In the genomic region with DNA sequence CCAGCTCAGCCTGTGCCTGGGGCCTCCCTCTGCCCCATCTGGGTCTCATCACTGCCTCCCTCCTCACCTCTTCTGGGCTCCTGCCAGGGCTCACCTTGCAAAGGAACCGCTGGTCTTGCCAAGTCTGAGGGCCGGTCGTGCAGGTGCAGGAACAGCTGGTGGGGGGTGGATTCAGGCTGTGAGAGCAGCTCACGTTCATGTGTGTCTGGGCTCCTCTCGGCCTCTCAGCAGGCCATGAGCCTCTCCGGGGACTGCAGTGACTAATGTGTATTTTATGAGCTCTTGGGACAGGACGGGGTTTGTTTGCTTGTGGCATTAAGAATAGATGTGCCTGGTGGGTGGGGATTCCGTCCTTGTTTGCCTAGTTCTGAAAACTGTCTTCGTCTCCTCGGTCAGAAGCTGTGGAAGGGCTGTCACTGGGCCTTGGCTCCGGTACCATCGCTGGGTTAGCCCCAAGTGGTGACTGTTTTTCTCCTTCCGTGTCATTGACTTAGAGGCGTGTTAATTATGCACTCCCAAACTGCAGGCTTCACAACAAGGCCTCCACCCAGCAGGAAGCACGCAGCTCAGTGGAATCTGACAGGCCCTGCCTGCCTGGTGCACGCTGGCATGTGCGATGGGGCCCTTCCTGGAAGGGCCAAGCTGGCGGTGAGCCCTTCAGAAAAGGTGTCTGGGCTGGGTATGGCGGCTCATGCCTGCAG, we compare ENCODE assay signal across 1 cellular context.
A peak's percentile ranks its signal among the peaks of the same experiment; 100 is the strongest.
TF ChIP-seq lines count a peak whose summit lies in the region.

No MANE protein-coding gene starts in this region.

TF ChIP-seq in HEK293, 187 proteins besides CTCF, POLR2A, EP300 and RAD21 (continued from another document and continues in another):
- TF ChIP-seq ZNF274 (IDR thresholded peaks at IDR 0.05; ENCODE audit: low read length), result no peak
- no peak for TF ChIP-seq ZNF274 (tag by site-specific recombination; IDR thresholded peaks at IDR 0.05; ENCODE audit: borderline replicate concordance)
- TF ChIP-seq KLF8 (tag by site-specific recombination; IDR thresholded peaks at IDR 0.05), result 0 out of 2 replicates have a peak, but pooled peaks have one; percentile 56
- no peak for TF ChIP-seq ZNF510 (tag by site-specific recombination; IDR thresholded peaks at IDR 0.05; ENCODE audit: insufficient replicate concordance)
- TF ChIP-seq ZNF677 (tag by site-specific recombination; IDR thresholded peaks at IDR 0.05), result no peak
- peak; percentile 9; the same call in 1 of the 2 replicates for TF ChIP-seq SP2 (tag by site-specific recombination; IDR thresholded peaks at IDR 0.05)
- TF ChIP-seq KLF10 (tag by site-specific recombination; IDR thresholded peaks at IDR 0.05), result 0 out of 2 replicates have a peak, but pooled peaks have one; percentile 28
- TF ChIP-seq ZNF423 (tag by site-specific recombination; IDR thresholded peaks at IDR 0.05), result peak; percentile 83
- no peak for TF ChIP-seq ZNF473 (tag by site-specific recombination; IDR thresholded peaks at IDR 0.05)
- 0 out of 2 replicates have a peak, but pooled peaks have one; percentile 22 for TF ChIP-seq ZNF24 (tag by site-specific recombination; IDR thresholded peaks at IDR 0.05)
- TF ChIP-seq, protein P1, sequence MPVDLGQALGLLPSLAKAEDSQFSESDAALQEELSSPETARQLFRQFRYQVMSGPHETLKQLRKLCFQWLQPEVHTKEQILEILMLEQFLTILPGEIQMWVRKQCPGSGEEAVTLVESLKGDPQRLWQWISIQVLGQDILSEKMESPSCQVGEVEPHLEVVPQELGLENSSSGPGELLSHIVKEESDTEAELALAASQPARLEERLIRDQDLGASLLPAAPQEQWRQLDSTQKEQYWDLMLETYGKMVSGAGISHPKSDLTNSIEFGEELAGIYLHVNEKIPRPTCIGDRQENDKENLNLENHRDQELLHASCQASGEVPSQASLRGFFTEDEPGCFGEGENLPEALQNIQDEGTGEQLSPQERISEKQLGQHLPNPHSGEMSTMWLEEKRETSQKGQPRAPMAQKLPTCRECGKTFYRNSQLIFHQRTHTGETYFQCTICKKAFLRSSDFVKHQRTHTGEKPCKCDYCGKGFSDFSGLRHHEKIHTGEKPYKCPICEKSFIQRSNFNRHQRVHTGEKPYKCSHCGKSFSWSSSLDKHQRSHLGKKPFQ (tag by site-specific recombination; IDR thresholded peaks at IDR 0.05), result peak; percentile 38; the same call in 1 of the 2 replicates
- TF ChIP-seq ZNF776 (tag by site-specific recombination; IDR thresholded peaks at IDR 0.05; ENCODE audit: borderline replicate concordance), result no peak
- peak; percentile 96 for TF ChIP-seq ZNF341 (tag by site-specific recombination; IDR thresholded peaks at IDR 0.05; ENCODE audit: low read depth)
- peak; percentile 81; the same call in 1 of the 2 replicates for TF ChIP-seq ZBTB17 (tag by site-specific recombination; IDR thresholded peaks at IDR 0.05)
- TF ChIP-seq HOXA7 (CRISPR knock-in tag; IDR thresholded peaks at IDR 0.05; ENCODE audit: borderline replicate concordance), result no peak
- TF ChIP-seq KLF9 (tag by site-specific recombination; IDR thresholded peaks at IDR 0.05; ENCODE audit: low read depth), result peak; percentile 20; the same call in 1 of the 2 replicates
- TF ChIP-seq, protein P2, sequence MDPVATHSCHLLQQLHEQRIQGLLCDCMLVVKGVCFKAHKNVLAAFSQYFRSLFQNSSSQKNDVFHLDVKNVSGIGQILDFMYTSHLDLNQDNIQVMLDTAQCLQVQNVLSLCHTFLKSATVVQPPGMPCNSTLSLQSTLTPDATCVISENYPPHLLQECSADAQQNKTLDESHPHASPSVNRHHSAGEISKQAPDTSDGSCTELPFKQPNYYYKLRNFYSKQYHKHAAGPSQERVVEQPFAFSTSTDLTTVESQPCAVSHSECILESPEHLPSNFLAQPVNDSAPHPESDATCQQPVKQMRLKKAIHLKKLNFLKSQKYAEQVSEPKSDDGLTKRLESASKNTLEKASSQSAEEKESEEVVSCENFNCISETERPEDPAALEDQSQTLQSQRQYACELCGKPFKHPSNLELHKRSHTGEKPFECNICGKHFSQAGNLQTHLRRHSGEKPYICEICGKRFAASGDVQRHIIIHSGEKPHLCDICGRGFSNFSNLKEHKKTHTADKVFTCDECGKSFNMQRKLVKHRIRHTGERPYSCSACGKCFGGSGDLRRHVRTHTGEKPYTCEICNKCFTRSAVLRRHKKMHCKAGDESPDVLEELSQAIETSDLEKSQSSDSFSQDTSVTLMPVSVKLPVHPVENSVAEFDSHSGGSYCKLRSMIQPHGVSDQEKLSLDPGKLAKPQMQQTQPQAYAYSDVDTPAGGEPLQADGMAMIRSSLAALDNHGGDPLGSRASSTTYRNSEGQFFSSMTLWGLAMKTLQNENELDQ (tag by site-specific recombination; IDR thresholded peaks at IDR 0.05; ENCODE audit: low read depth), result no peak
- no peak for TF ChIP-seq ZNF184 (tag by site-specific recombination; IDR thresholded peaks at IDR 0.05)
- TF ChIP-seq FEZF1 (tag by site-specific recombination; IDR thresholded peaks at IDR 0.05), result no peak
- TF ChIP-seq, protein P3, sequence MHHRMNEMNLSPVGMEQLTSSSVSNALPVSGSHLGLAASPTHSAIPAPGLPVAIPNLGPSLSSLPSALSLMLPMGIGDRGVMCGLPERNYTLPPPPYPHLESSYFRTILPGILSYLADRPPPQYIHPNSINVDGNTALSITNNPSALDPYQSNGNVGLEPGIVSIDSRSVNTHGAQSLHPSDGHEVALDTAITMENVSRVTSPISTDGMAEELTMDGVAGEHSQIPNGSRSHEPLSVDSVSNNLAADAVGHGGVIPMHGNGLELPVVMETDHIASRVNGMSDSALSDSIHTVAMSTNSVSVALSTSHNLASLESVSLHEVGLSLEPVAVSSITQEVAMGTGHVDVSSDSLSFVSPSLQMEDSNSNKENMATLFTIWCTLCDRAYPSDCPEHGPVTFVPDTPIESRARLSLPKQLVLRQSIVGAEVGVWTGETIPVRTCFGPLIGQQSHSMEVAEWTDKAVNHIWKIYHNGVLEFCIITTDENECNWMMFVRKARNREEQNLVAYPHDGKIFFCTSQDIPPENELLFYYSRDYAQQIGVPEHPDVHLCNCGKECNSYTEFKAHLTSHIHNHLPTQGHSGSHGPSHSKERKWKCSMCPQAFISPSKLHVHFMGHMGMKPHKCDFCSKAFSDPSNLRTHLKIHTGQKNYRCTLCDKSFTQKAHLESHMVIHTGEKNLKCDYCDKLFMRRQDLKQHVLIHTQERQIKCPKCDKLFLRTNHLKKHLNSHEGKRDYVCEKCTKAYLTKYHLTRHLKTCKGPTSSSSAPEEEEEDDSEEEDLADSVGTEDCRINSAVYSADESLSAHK (tag by site-specific recombination; IDR thresholded peaks at IDR 0.05), result peak; percentile 79
- TF ChIP-seq ZNF623 (tag by site-specific recombination; IDR thresholded peaks at IDR 0.05), result no peak
- TF ChIP-seq, protein P4, sequence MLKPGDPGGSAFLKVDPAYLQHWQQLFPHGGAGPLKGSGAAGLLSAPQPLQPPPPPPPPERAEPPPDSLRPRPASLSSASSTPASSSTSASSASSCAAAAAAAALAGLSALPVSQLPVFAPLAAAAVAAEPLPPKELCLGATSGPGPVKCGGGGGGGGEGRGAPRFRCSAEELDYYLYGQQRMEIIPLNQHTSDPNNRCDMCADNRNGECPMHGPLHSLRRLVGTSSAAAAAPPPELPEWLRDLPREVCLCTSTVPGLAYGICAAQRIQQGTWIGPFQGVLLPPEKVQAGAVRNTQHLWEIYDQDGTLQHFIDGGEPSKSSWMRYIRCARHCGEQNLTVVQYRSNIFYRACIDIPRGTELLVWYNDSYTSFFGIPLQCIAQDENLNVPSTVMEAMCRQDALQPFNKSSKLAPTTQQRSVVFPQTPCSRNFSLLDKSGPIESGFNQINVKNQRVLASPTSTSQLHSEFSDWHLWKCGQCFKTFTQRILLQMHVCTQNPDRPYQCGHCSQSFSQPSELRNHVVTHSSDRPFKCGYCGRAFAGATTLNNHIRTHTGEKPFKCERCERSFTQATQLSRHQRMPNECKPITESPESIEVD (tag by site-specific recombination; IDR thresholded peaks at IDR 0.05), result peak; percentile 53; the same call in 1 of the 2 replicates
- peak; percentile 74; the same call in 1 of the 2 replicates for TF ChIP-seq TRIM28 (IDR thresholded peaks at IDR 0.05; ENCODE audit: borderline replicate concordance, low read length)
- TF ChIP-seq ZFHX2 (tag by site-specific recombination; conservative IDR thresholded peaks at IDR 0.05), result peak; percentile 46; the same call in 1 of the 2 replicates
- peak; percentile 94 for TF ChIP-seq ZNF335 (tag by site-specific recombination; conservative IDR thresholded peaks at IDR 0.05)
- TF ChIP-seq, protein P5, sequence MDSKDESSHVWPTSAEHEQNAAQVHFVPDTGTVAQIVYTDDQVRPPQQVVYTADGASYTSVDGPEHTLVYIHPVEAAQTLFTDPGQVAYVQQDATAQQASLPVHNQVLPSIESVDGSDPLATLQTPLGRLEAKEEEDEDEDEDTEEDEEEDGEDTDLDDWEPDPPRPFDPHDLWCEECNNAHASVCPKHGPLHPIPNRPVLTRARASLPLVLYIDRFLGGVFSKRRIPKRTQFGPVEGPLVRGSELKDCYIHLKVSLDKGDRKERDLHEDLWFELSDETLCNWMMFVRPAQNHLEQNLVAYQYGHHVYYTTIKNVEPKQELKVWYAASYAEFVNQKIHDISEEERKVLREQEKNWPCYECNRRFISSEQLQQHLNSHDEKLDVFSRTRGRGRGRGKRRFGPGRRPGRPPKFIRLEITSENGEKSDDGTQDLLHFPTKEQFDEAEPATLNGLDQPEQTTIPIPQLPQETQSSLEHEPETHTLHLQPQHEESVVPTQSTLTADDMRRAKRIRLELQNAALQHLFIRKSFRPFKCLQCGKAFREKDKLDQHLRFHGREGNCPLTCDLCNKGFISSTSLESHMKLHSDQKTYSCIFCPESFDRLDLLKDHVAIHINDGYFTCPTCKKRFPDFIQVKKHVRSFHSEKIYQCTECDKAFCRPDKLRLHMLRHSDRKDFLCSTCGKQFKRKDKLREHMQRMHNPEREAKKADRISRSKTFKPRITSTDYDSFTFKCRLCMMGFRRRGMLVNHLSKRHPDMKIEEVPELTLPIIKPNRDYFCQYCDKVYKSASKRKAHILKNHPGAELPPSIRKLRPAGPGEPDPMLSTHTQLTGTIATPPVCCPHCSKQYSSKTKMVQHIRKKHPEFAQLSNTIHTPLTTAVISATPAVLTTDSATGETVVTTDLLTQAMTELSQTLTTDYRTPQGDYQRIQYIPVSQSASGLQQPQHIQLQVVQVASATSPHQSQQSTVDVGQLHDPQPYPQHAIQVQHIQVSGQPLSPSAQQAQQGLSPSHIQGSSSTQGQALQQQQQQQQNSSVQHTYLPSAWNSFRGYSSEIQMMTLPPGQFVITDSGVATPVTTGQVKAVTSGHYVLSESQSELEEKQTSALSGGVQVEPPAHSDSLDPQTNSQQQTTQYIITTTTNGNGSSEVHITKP (tag by site-specific recombination; IDR thresholded peaks at IDR 0.05), result peak; percentile 48; the same call in 1 of the 2 replicates
- TF ChIP-seq ZBTB8A (tag by site-specific recombination; IDR thresholded peaks at IDR 0.05), result peak; percentile 75
- TF ChIP-seq, protein P6, sequence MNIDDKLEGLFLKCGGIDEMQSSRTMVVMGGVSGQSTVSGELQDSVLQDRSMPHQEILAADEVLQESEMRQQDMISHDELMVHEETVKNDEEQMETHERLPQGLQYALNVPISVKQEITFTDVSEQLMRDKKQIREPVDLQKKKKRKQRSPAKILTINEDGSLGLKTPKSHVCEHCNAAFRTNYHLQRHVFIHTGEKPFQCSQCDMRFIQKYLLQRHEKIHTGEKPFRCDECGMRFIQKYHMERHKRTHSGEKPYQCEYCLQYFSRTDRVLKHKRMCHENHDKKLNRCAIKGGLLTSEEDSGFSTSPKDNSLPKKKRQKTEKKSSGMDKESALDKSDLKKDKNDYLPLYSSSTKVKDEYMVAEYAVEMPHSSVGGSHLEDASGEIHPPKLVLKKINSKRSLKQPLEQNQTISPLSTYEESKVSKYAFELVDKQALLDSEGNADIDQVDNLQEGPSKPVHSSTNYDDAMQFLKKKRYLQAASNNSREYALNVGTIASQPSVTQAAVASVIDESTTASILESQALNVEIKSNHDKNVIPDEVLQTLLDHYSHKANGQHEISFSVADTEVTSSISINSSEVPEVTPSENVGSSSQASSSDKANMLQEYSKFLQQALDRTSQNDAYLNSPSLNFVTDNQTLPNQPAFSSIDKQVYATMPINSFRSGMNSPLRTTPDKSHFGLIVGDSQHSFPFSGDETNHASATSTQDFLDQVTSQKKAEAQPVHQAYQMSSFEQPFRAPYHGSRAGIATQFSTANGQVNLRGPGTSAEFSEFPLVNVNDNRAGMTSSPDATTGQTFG (tag by site-specific recombination; IDR thresholded peaks at IDR 0.05; ENCODE audit: borderline replicate concordance), result no peak
- 0 out of 2 replicates have a peak, but pooled peaks have one; percentile 43 for TF ChIP-seq MZF1 (tag by site-specific recombination; IDR thresholded peaks at IDR 0.05; ENCODE audit: borderline replicate concordance)
- peak; percentile 43; the same call in 1 of the 2 replicates for TF ChIP-seq ZFP69B (tag by site-specific recombination; IDR thresholded peaks at IDR 0.05)
- peak; percentile 75 for TF ChIP-seq OSR2 (tag by site-specific recombination; IDR thresholded peaks at IDR 0.05)
- TF ChIP-seq SP7 (tag by site-specific recombination; IDR thresholded peaks at IDR 0.05), result peak; percentile 90
- TF ChIP-seq, protein P7, sequence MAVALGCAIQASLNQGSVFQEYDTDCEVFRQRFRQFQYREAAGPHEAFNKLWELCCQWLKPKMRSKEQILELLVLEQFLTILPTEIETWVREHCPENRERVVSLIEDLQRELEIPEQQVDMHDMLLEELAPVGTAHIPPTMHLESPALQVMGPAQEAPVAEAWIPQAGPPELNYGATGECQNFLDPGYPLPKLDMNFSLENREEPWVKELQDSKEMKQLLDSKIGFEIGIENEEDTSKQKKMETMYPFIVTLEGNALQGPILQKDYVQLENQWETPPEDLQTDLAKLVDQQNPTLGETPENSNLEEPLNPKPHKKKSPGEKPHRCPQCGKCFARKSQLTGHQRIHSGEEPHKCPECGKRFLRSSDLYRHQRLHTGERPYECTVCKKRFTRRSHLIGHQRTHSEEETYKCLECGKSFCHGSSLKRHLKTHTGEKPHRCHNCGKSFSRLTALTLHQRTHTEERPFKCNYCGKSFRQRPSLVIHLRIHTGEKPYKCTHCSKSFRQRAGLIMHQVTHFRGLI (tag by site-specific recombination; IDR thresholded peaks at IDR 0.05), result 0 out of 2 replicates have a peak, but pooled peaks have one; percentile 27
- no peak for TF ChIP-seq ZNF221 (tag by site-specific recombination; IDR thresholded peaks at IDR 0.05; ENCODE audit: borderline replicate concordance)
- 0 out of 2 replicates have a peak, but pooled peaks have one; percentile 58 for TF ChIP-seq ZNF391 (tag by site-specific recombination; IDR thresholded peaks at IDR 0.05; ENCODE audit: borderline replicate concordance, low read depth)
- no peak for TF ChIP-seq ZNF747 (tag by site-specific recombination; IDR thresholded peaks at IDR 0.05)
- peak; percentile 62; the same call in 1 of the 2 replicates for TF ChIP-seq ZNF610 (tag by site-specific recombination; IDR thresholded peaks at IDR 0.05; ENCODE audit: borderline replicate concordance)
- TF ChIP-seq ZIC2 (tag by site-specific recombination; IDR thresholded peaks at IDR 0.05), result peak; percentile 99
